Comparison of ENCODE assay signal across 1 cellular context in genomic region chr15:45135705-45136377, GRCh38.
A peak's percentile ranks its signal among the peaks of the same experiment; 100 is the strongest.
TF ChIP-seq lines count a peak whose summit lies in the region.

No MANE protein-coding gene starts in this region.

TF ChIP-seq in H1, 55 proteins besides CTCF, POLR2A, EP300 and RAD21:
- peak; percentile 70 for TF ChIP-seq EZH2 (IDR thresholded peaks at IDR 0.05; ENCODE audit: low read depth, low read length, severe bottlenecking)
- TF ChIP-seq SUZ12 (IDR thresholded peaks at IDR 0.05; ENCODE audit: low read length) = peak; percentile 63; the same call in 1 of the 2 replicates
